ENCODE assay signal across 26 cellular contexts in genomic region chr13:82597737-82598136, GRCh38.
"Had no signal": no experiment of that assay in that cellular context is flagged by ENCODE, and none has a peak within 500 bp of the region (broad histone marks: within the 10 kb centered on the region; RNA-seq: fewer than 3 reads in every experiment).

No MANE protein-coding gene starts in this region.

- H3K4me3 ChIP-seq: gastroesophageal sphincter, hepatocyte, ovary, right lobe of liver, thoracic aorta had no signal

- H3K27me3 ChIP-seq: brain microvascular endothelial cell, gastroesophageal sphincter, hepatocyte, ovary, right lobe of liver had no signal

- H3K27ac ChIP-seq: brain microvascular endothelial cell, gastroesophageal sphincter, hepatocyte, ovary, right lobe of liver, thoracic aorta, VCaP had no signal

- H3K4me2 ChIP-seq: hepatocyte had no signal

- DNase-seq: activated CD4-positive, alpha-beta memory T cell treated with anti-CD3 and anti-CD28 coated beads, Interleukin-2, amount 10 ng/mL, durations not matched to agents 7 days and 5 days; activated CD4-positive, alpha-beta T cell treated with anti-CD3 and anti-CD28 coated beads, Interleukin-2, amount 10 ng/mL, durations not matched to agents 7 days and 5 days; activated CD8-positive, alpha-beta memory T cell treated with anti-CD3 and anti-CD28 coated beads, Interleukin-2, amount 50 U/mL, for 48 hours; activated gamma-delta T cell treated with Interleukin-2 at 50 U/mL for 16 hours; activated naive CD4-positive, alpha-beta T cell treated with anti-CD3 and anti-CD28 coated beads, Interleukin-2, amount 50 U/mL, for 16 hours; activated T-cell treated with anti-CD3 and anti-CD28 coated beads, Interleukin-2, amount 50 U/mL, for 24 hours; amniotic stem cell; brain microvascular endothelial cell; cortex of kidney; effector memory CD8-positive, alpha-beta T cell; islet precursor cell; left cardiac atrium; left ventricle myocardium superior; ovary; right lobe of liver; stimulated activated CD4-positive, alpha-beta T cell treated with anti-CD3 and anti-CD28 coated beads, Interleukin-4, amount 100 ng/mL, for 1 hour; stimulated activated naive CD8-positive, alpha-beta T cell treated with anti-CD3 and anti-CD28 coated beads, Interleukin-15, Interleukin-2, amounts not matched to agents 100 U/mL and 50 U/mL, for 24 hours; T-helper 9 cell; trophoblast cell had no signal

- ATAC-seq: activated CD4-positive, CD25-positive, alpha-beta regulatory T cell treated with anti-CD3 and anti-CD28 coated beads, Interleukin-2, amount 50 U/mL, for 24 hours; effector memory CD8-positive, alpha-beta T cell; gastroesophageal sphincter; left cardiac atrium; left ventricle myocardium superior; right lobe of liver; stimulated activated naive CD8-positive, alpha-beta T cell treated with anti-CD3 and anti-CD28 coated beads, Interleukin-15, Interleukin-2, amounts not matched to agents 100 U/mL and 50 U/mL, for 24 hours had no signal

- H3K4me3 Mint-ChIP-seq: activated CD4-positive, alpha-beta memory T cell treated with anti-CD3 and anti-CD28 coated beads, Interleukin-2, amount 10 ng/mL, durations not matched to agents 7 days and 5 days; activated CD4-positive, alpha-beta T cell treated with anti-CD3 and anti-CD28 coated beads, Interleukin-2, amount 10 ng/mL, durations not matched to agents 7 days and 5 days; activated T-cell treated with anti-CD3 and anti-CD28 coated beads, Interleukin-2, amount 50 U/mL, for 24 hours; effector memory CD8-positive, alpha-beta T cell; nephron had no signal

- H3K27ac Mint-ChIP-seq: activated CD4-positive, alpha-beta memory T cell treated with anti-CD3 and anti-CD28 coated beads, Interleukin-2, amount 10 ng/mL, durations not matched to agents 7 days and 5 days; activated CD4-positive, alpha-beta T cell treated with anti-CD3 and anti-CD28 coated beads, Interleukin-2, amount 10 ng/mL, durations not matched to agents 7 days and 5 days; activated T-cell treated with anti-CD3 and anti-CD28 coated beads, Interleukin-2, amount 50 U/mL, for 24 hours; effector memory CD8-positive, alpha-beta T cell; nephron; progenitor cell of endocrine pancreas had no signal

- H3K27me3 Mint-ChIP-seq: activated CD4-positive, alpha-beta memory T cell treated with anti-CD3 and anti-CD28 coated beads, Interleukin-2, amount 10 ng/mL, durations not matched to agents 7 days and 5 days; activated CD4-positive, alpha-beta T cell treated with anti-CD3 and anti-CD28 coated beads, Interleukin-2, amount 10 ng/mL, durations not matched to agents 7 days and 5 days; activated T-cell treated with anti-CD3 and anti-CD28 coated beads, Interleukin-2, amount 50 U/mL, for 24 hours; effector memory CD8-positive, alpha-beta T cell; progenitor cell of endocrine pancreas had no signal

- H2AFZ ChIP-seq: hepatocyte had no signal

- H3K4me1 Mint-ChIP-seq: activated CD4-positive, alpha-beta memory T cell treated with anti-CD3 and anti-CD28 coated beads, Interleukin-2, amount 10 ng/mL, durations not matched to agents 7 days and 5 days; activated CD4-positive, alpha-beta T cell treated with anti-CD3 and anti-CD28 coated beads, Interleukin-2, amount 10 ng/mL, durations not matched to agents 7 days and 5 days; nephron had no signal

- H3K79me2 ChIP-seq: hepatocyte had no signal

- H3K36me3 ChIP-seq: brain microvascular endothelial cell, gastroesophageal sphincter, ovary, right lobe of liver, thoracic aorta had no signal

- H3K9me3 ChIP-seq: ovary, right lobe of liver had no signal

- H3K4me1 ChIP-seq: gastroesophageal sphincter, right lobe of liver had no signal
